In the genomic region with DNA sequence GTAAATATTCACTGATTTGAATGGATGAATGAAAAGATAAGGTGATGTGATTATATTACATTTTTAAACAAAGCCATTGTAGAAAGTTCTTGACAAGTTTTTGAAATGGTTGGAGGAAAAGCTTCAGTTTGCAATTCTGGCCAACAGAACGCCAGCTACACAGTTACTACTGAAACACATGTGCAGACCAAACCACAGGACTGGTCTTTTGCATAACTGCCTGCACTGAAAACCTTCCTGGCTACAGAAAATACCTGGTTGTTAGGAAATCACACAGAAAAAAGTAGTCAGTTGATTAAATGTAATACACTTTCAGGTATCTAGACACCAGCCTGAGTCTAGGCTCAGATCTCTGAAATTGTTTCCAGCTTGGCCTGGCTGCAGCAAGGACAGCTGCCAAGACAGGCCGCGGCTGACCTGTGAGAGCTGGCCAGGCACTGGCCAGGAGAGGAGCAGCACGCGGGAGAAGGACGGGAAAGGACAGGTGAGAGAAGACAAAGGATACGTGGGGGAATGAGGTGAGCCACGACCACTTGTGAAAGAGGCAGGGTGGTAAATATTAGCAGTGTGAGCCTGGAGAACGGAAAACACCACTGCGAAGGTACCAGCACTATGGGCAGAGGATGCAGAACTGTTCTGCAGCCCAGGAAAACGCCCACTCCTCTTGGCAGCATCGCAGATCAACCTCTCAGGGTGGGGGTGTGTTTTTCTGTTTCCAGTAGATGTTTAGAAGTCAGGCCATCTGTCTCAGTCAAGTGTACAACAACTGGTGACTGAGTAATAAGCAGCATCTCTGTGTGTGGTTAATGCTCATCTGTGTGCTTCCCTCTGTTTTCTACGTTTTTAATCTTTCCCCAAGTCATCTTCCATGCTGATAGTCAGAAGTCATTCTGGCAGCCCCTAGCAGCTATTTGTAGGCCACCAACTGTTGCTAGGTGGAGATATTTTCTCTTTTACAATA, we compare ENCODE assay signal across 10 cellular contexts.
DNase-seq lines count a peak whose midpoint lies in the region; ATAC-seq and TF ChIP-seq lines count a peak whose summit lies in the region.
"Had no signal": no experiment of that assay in that cellular context is flagged by ENCODE, and none has a peak within 500 bp of the region (broad histone marks: within the 10 kb centered on the region; RNA-seq: fewer than 3 reads in every experiment).

No MANE protein-coding gene starts in this region.

- no peaks in the 10 kb centered on the region for H3K9me3 Mint-ChIP-seq in HFFc6

- WGBS in body of pancreas, 2 donors = 43% methylated on average over 13 of the region's 13 CpGs
- WGBS in psoas muscle, 3 donors = 27 to 35% (median 28%) methylated on average over 13 of the region's 13 CpGs

- ATAC-seq in HG03045 (IDR thresholded peaks at IDR 0.05; ENCODE audit: unreplicated experiment) (peak; percentile 53), body of pancreas (peak; percentile 47), psoas muscle (peak; percentile 73 to 85 (median 82)), left colon (no peak)

- H3K4me3 ChIP-seq in body of pancreas = no peak overlapping the region
- H3K4me3 ChIP-seq in psoas muscle = no peak overlapping the region
- H3K4me3 ChIP-seq: uterus had no signal

- H3K27ac ChIP-seq in body of pancreas (no peak overlapping the region), psoas muscle (no peak overlapping the region)
- H3K27ac ChIP-seq: RWPE1, uterus had no signal

- no peaks in the 10 kb centered on the region for H3K9me3 ChIP-seq in body of pancreas
- no peaks in the 10 kb centered on the region for H3K9me3 ChIP-seq in psoas muscle
- H3K9me3 ChIP-seq: uterus had no signal

- no peak overlapping the region for H3K4me3 Mint-ChIP-seq in HFFc6

- H3K4me1 ChIP-seq in body of pancreas (peaks cover 9% of the 10 kb centered on the region), psoas muscle (peaks cover 24% of the 10 kb centered on the region)
- H3K4me1 ChIP-seq: uterus had no signal

- no peak for TF ChIP-seq POLR2A in body of pancreas (IDR thresholded peaks at IDR 0.05)

- H3K36me3 Mint-ChIP-seq in HFFc6 (ENCODE audit: low read depth) = no peaks in the 10 kb centered on the region

- H3K27me3 ChIP-seq in body of pancreas (no peaks in the 10 kb centered on the region), psoas muscle (ENCODE audit: insufficient read depth in 3 of 3, low read length in 2 of 3) (no peaks in the 10 kb centered on the region)
- H3K27me3 ChIP-seq: uterus had no signal

- H3K27me3 Mint-ChIP-seq in HFFc6 (ENCODE audit: insufficient read depth) = peaks cover 5% of the 10 kb centered on the region; the same call in 1 of the 2 replicates

- no peak for TF ChIP-seq CTCF in body of pancreas (IDR thresholded peaks at IDR 0.05)
- TF ChIP-seq CTCF in psoas muscle (IDR thresholded peaks at IDR 0.05) = no peak
- TF ChIP-seq CTCF in HFFc6 (IDR thresholded peaks at IDR 0.05) = no peak

- intact Hi-C loops in body of pancreas (cut with DNase I) = no loop called here
- intact Hi-C loops in psoas muscle (cut with DNase I) = no loop called here
- intact Hi-C loops in left colon (cut with DNase I, micrococcal nuclease) = no loop called here

- H3K4me1 Mint-ChIP-seq in HFFc6 (ENCODE audit: low read depth) = peaks cover 57% of the 10 kb centered on the region

- H3K36me3 ChIP-seq in body of pancreas (replicated peaks in 1 of 2; ENCODE audit: insufficient read depth in 1 of 2, low read depth in 2 of 2) (no peaks in the 10 kb centered on the region), psoas muscle (ENCODE audit: insufficient read depth in 1 of 2, low read depth in 1 of 2) (no peaks in the 10 kb centered on the region)
- H3K36me3 ChIP-seq: uterus had no signal

- peak; percentile 17 for DNase-seq in DMS79 treated with DMSO at 0.1 percent for 48 hours (lab: John Stamatoyannopoulos, UW)
- DNase-seq in DMS79 (lab: John Stamatoyannopoulos, UW) = no peak
- DNase-seq in body of pancreas = peak in 2 of 4 donors; percentile 29 to 47
- DNase-seq in psoas muscle = no peak
- DNase-seq in HFFc6 = no peak
- no peak for DNase-seq in left colon
- no peak for DNase-seq in activated gamma-delta T cell treated with Interleukin-2 at 50 U/mL for 16 hours

- H3K27ac Mint-ChIP-seq in HFFc6 = no peak overlapping the region
